ENCODE assay signal across 26 cellular contexts in the genomic region with DNA sequence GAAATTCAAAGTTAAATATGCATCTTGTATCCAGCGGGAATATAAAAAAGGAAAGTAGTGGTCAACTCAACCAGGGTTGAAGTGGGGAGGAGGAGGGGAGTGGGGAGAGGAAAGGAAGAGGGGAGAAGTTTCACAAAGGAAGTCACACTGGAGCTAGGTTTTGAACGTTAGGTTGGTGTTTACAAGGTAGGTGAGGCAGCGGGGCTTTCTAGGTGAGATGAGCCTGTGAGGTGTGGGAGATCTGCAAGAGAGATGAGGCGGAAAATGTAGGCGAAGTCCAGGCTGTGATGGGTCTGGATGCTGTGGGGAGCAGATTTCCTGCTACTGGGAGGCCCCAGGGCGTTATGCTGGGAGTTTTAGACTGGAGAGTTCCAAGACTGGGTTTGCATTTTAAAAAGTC. TPM values are rescaled to one million over a fixed set of nuclear protein-coding genes. Genes with fewer than 3 reads are reported as not detected.
DNase-seq lines count a peak whose midpoint lies in the region; ATAC-seq, FAIRE-seq and TF ChIP-seq lines count a peak whose summit lies in the region.
"Had no signal": no experiment of that assay in that cellular context is flagged by ENCODE, and none has a peak within 500 bp of the region (broad histone marks: within the 10 kb centered on the region; RNA-seq: fewer than 3 reads in every experiment).

No MANE protein-coding gene starts in this region.

- no peak overlapping the region for H3K9ac ChIP-seq in smooth muscle cell (ENCODE audit: low read depth)
- H3K9ac ChIP-seq: GM23248 had no signal

- H3K4me3 Mint-ChIP-seq in activated CD8-positive, alpha-beta memory T cell treated with anti-CD3 and anti-CD28 coated beads, Interleukin-2, amount 10 ng/mL, durations not matched to agents 7 days and 5 days = no peak overlapping the region
- H3K4me3 Mint-ChIP-seq in GM23338 (no peak overlapping the region), natural killer cell (peak overlapping the region; percentile 47)
- no peak overlapping the region for H3K4me3 Mint-ChIP-seq in activated T-helper 17 cell treated with anti-CD3 and anti-CD28 coated beads, Interleukin-2, amount 50 U/mL, for 72 hours

- peaks cover 7% of the 10 kb centered on the region for H3K27me3 Mint-ChIP-seq in activated CD8-positive, alpha-beta memory T cell treated with anti-CD3 and anti-CD28 coated beads, Interleukin-2, amount 10 ng/mL, durations not matched to agents 7 days and 5 days
- H3K27me3 Mint-ChIP-seq in GM23338 (ENCODE audit: insufficient read depth, low read depth, poor library complexity) (peaks cover 1% of the 10 kb centered on the region), natural killer cell (ENCODE audit: low read depth in 2 of 2) (peaks cover 0 to 9% of the 10 kb centered on the region in 2 donors)
- H3K27me3 Mint-ChIP-seq in activated T-helper 17 cell treated with anti-CD3 and anti-CD28 coated beads, Interleukin-2, amount 50 U/mL, for 72 hours = no peaks in the 10 kb centered on the region

- H3K4me3 ChIP-seq in GM23338 (no peak overlapping the region), smooth muscle cell (no peak overlapping the region)
- no peak overlapping the region for H3K4me3 ChIP-seq in effector memory CD4-positive, alpha-beta T cell (ENCODE audit: insufficient read depth, low read depth, low read length, poor library complexity, severe bottlenecking)
- H3K4me3 ChIP-seq: body of pancreas, colonic mucosa, GM23248 had no signal

- FAIRE-seq in GM12891 (lab: Jason Lieb, UNC) = no peak
- FAIRE-seq: G401.6, urothelium cell line had no signal

- H3K27me3 ChIP-seq in GM23338 (ENCODE audit: insufficient read depth) (no peaks in the 10 kb centered on the region), smooth muscle cell (ENCODE audit: low read depth) (no peaks in the 10 kb centered on the region)
- H3K27me3 ChIP-seq in effector memory CD4-positive, alpha-beta T cell (replicated peaks; ENCODE audit: control insufficient read depth, insufficient read depth, low read length, poor library complexity, severe bottlenecking) = no peaks in the 10 kb centered on the region
- H3K27me3 ChIP-seq: body of pancreas, colonic mucosa, neutrophil had no signal

- intact Hi-C loops in natural killer cell (cut with micrococcal nuclease) = no loop called here

- H3K36me3 ChIP-seq in GM23338 (ENCODE audit: insufficient read depth) (no peaks in the 10 kb centered on the region), smooth muscle cell (ENCODE audit: low read depth) (no peaks in the 10 kb centered on the region)
- no peaks in the 10 kb centered on the region for H3K36me3 ChIP-seq in effector memory CD4-positive, alpha-beta T cell (ENCODE audit: control insufficient read depth, insufficient read depth, low read length)
- H3K36me3 ChIP-seq: colonic mucosa, neutrophil had no signal

- CTCF ChIA-PET in activated CD8-positive, alpha-beta memory T cell treated with anti-CD3 and anti-CD28 coated beads, Interleukin-2, amount 10 ng/mL, durations not matched to agents 7 days and 5 days (lab: Charles Lee) = interaction anchor here (1.1 to 10.6 kb wide), 6 partner anchors 12 to 95 kb away, joined by 3 to 59 read pairs (median 6); partner anchors contain the start of gene IL10

- no peak for TF ChIP-seq POLR2A in GM12891 (IDR thresholded peaks at IDR 0.05; ENCODE audit: low read depth, low read length)

- H3K9me3 Mint-ChIP-seq in activated CD8-positive, alpha-beta memory T cell treated with anti-CD3 and anti-CD28 coated beads, Interleukin-2, amount 10 ng/mL, durations not matched to agents 7 days and 5 days (ENCODE audit: low read depth) = no peaks in the 10 kb centered on the region
- no peaks in the 10 kb centered on the region for H3K9me3 Mint-ChIP-seq in GM23338
- H3K9me3 Mint-ChIP-seq in activated T-helper 17 cell treated with anti-CD3 and anti-CD28 coated beads, Interleukin-2, amount 50 U/mL, for 72 hours = no peaks in the 10 kb centered on the region
- no peaks in the 10 kb centered on the region for H3K9me3 Mint-ChIP-seq in natural killer cell

- no peak for DNase-seq in activated CD8-positive, alpha-beta memory T cell treated with anti-CD3 and anti-CD28 coated beads, Interleukin-2, amount 10 ng/mL, durations not matched to agents 7 days and 5 days
- no peak for DNase-seq in activated CD8-positive, alpha-beta memory T cell treated with anti-CD3 and anti-CD28 coated beads, Interleukin-2, amount 50 U/mL, for 48 hours
- DNase-seq in GM23338 (ENCODE audit: low spot score) = no peak
- no peak for DNase-seq in natural killer cell
- no peak for DNase-seq in GM12891 (ENCODE audit: insufficient read length, low spot score)
- no peak for DNase-seq in effector memory CD4-positive, alpha-beta T cell
- no peak for DNase-seq in smooth muscle cell (lab: John Stamatoyannopoulos, UW; ENCODE audit: unreplicated experiment)
- DNase-seq: ACHN; activated CD4-positive, alpha-beta T cell treated with anti-CD3 and anti-CD28 coated beads for 48 hours; activated effector memory CD4-positive, alpha-beta T cell treated with anti-CD3 and anti-CD28 coated beads, Interleukin-2, amount 50 U/mL, for 16 hours; body of pancreas; Caco-2; foreskin keratinocyte; GM23248; left cardiac atrium; midbrain; NCI-H2081; NCI-H524; stimulated activated CD4-positive, alpha-beta T cell treated with anti-CD3 and anti-CD28 coated beads, Interleukin-15, amount 100 ng/mL, for 24 hours; T-helper 9 cell had no signal

- TF ChIP-seq CTCF in GM23338 (conservative IDR thresholded peaks at IDR 0.05; ENCODE audit: low read depth in 2 of 2) (no peak), natural killer cell (IDR thresholded peaks at IDR 0.05) (no peak), smooth muscle cell (IDR thresholded peaks at IDR 0.05; ENCODE audit: borderline replicate concordance, insufficient read depth, poor library complexity, severe bottlenecking) (no peak)

- no peaks in the 10 kb centered on the region for H3K79me2 ChIP-seq in GM23338 (replicated peaks; ENCODE audit: insufficient read depth)
- no peaks in the 10 kb centered on the region for H3K79me2 ChIP-seq in smooth muscle cell (ENCODE audit: low read depth)

- H3K27ac Mint-ChIP-seq in activated CD8-positive, alpha-beta memory T cell treated with anti-CD3 and anti-CD28 coated beads, Interleukin-2, amount 10 ng/mL, durations not matched to agents 7 days and 5 days = peak overlapping the region; percentile 77
- H3K27ac Mint-ChIP-seq in GM23338 = no peak overlapping the region
- H3K27ac Mint-ChIP-seq in activated T-helper 17 cell treated with anti-CD3 and anti-CD28 coated beads, Interleukin-2, amount 50 U/mL, for 72 hours = peak overlapping the region; percentile 13
- peak overlapping the region in 1 of 2 donors; percentile 51 for H3K27ac Mint-ChIP-seq in natural killer cell

- H3K9me2 ChIP-seq in GM23338 (ENCODE audit: insufficient read depth) = no peaks in the 10 kb centered on the region

- no peaks in the 10 kb centered on the region; the same call in none of the 2 replicates for H3K4me1 ChIP-seq in GM23338 (ENCODE audit: insufficient read depth)
- peaks cover 11% of the 10 kb centered on the region for H3K4me1 ChIP-seq in effector memory CD4-positive, alpha-beta T cell (ENCODE audit: control insufficient read depth, insufficient read depth, low read length, poor library complexity, severe bottlenecking)
- H3K4me1 ChIP-seq in smooth muscle cell (ENCODE audit: low read depth) = no peaks in the 10 kb centered on the region
- H3K4me1 ChIP-seq: body of pancreas, Caco-2 had no signal

- no peaks in the 10 kb centered on the region for H3F3A ChIP-seq in GM23338 (replicated peaks; ENCODE audit: low read depth)
- no peaks in the 10 kb centered on the region for H3F3A ChIP-seq in smooth muscle cell (ENCODE audit: low read depth)

- no peaks in the 10 kb centered on the region for H4K20me1 ChIP-seq in GM23338 (replicated peaks; ENCODE audit: insufficient read depth)
- no peaks in the 10 kb centered on the region for H4K20me1 ChIP-seq in smooth muscle cell (ENCODE audit: low read depth)

- no peak overlapping the region for H3K4me2 ChIP-seq in GM23338
- H3K4me2 ChIP-seq in smooth muscle cell = no peak overlapping the region

- H3K4me1 Mint-ChIP-seq in activated CD8-positive, alpha-beta memory T cell treated with anti-CD3 and anti-CD28 coated beads, Interleukin-2, amount 10 ng/mL, durations not matched to agents 7 days and 5 days = peaks cover 58% of the 10 kb centered on the region
- H3K4me1 Mint-ChIP-seq in GM23338 (peaks cover 5% of the 10 kb centered on the region; the same call in 1 of the 3 replicates), natural killer cell (peaks cover 30 to 37% of the 10 kb centered on the region in 2 donors)
- peaks cover 10% of the 10 kb centered on the region for H3K4me1 Mint-ChIP-seq in activated T-helper 17 cell treated with anti-CD3 and anti-CD28 coated beads, Interleukin-2, amount 50 U/mL, for 72 hours

- whole genome bisulfite sequencing in smooth muscle cell (ENCODE audit: low lambda C conversion rate) = 77% methylated on average over 6 of the region's 6 CpGs

- peak; percentile 58 for ATAC-seq in activated CD8-positive, alpha-beta memory T cell treated with anti-CD3 and anti-CD28 coated beads, Interleukin-2, amount 10 ng/mL, durations not matched to agents 7 days and 5 days
- ATAC-seq in GM23338 = no peak
- ATAC-seq in activated T-helper 17 cell treated with anti-CD3 and anti-CD28 coated beads, Interleukin-2, amount 50 U/mL, for 72 hours (replicated peaks) = peak; percentile 19
- peak; percentile 51 to 57 (median 55) for ATAC-seq in natural killer cell
- ATAC-seq: body of pancreas, foreskin keratinocyte, left cardiac atrium had no signal

- H3K36me3 Mint-ChIP-seq in activated CD8-positive, alpha-beta memory T cell treated with anti-CD3 and anti-CD28 coated beads, Interleukin-2, amount 10 ng/mL, durations not matched to agents 7 days and 5 days = no peaks in the 10 kb centered on the region
- H3K36me3 Mint-ChIP-seq in GM23338 (ENCODE audit: low read depth) (no peaks in the 10 kb centered on the region), natural killer cell (no peaks in the 10 kb centered on the region)
- H3K36me3 Mint-ChIP-seq in activated T-helper 17 cell treated with anti-CD3 and anti-CD28 coated beads, Interleukin-2, amount 50 U/mL, for 72 hours (ENCODE audit: low read depth) = no peaks in the 10 kb centered on the region

- H3K9me3 ChIP-seq in effector memory CD4-positive, alpha-beta T cell (ENCODE audit: control insufficient read depth, low read length) = no peaks in the 10 kb centered on the region
- H3K9me3 ChIP-seq in smooth muscle cell (replicated peaks; ENCODE audit: low read depth) = no peaks in the 10 kb centered on the region
- H3K9me3 ChIP-seq: body of pancreas, Caco-2, colonic mucosa, neutrophil had no signal

- H3K27ac ChIP-seq in GM23338 (ENCODE audit: low read depth) = no peak overlapping the region
- H3K27ac ChIP-seq in effector memory CD4-positive, alpha-beta T cell (ENCODE audit: insufficient read depth, low read length, poor library complexity, severe bottlenecking) = no peak overlapping the region
- no peak overlapping the region for H3K27ac ChIP-seq in smooth muscle cell (ENCODE audit: low read depth)
- H3K27ac ChIP-seq: body of pancreas, colonic mucosa, foreskin keratinocyte, GM23248, neutrophil had no signal

- peak overlapping the region; percentile 11; the same call in 1 of the 2 replicates for H2AFZ ChIP-seq in GM23338
- H2AFZ ChIP-seq in smooth muscle cell (ENCODE audit: low read depth) = no peak overlapping the region
- H2AFZ ChIP-seq: GM23248 had no signal

RNA-seq across cellular contexts. Expression of gene IL20, which starts 36.1 kb away (rescaled TPM):
- not detected for total RNA-seq in activated CD8-positive, alpha-beta memory T cell treated with anti-CD3 and anti-CD28 coated beads, Interleukin-2, amount 10 ng/mL, durations not matched to agents 7 days and 5 days
- total RNA-seq in GM23338 (2014; rRNA removed; shearing (Covaris generic)) = not detected in 2 replicates
- polyA plus RNA-seq in GM23338 (2016; fragmentation: Nextera tagmentation; extraction: Ambion mirVana) (not detected in 2 replicates), smooth muscle cell (1.6 TPM in 1 of 2 replicates, not detected in the other)
- total RNA-seq in activated T-helper 17 cell treated with anti-CD3 and anti-CD28 coated beads, Interleukin-2, amount 50 U/mL, for 72 hours = not detected
- total RNA-seq in natural killer cell (not detected), smooth muscle cell (not detected in 2 replicates)
- polyA plus RNA-seq in GM12891 (2012; ENCODE audit: low read depth, missing spikeins) = not detected
- total RNA-seq: body of pancreas, Caco-2, colonic mucosa, GM23248, left cardiac atrium, renal cortical epithelial cell had no signal
- polyA plus RNA-seq: GM23248 had no signal

RNA-seq across cellular contexts. Expression of gene IL10, which starts 57.0 kb away (rescaled TPM):
- not detected for total RNA-seq in activated CD8-positive, alpha-beta memory T cell treated with anti-CD3 and anti-CD28 coated beads, Interleukin-2, amount 10 ng/mL, durations not matched to agents 7 days and 5 days
- not detected in 2 replicates for total RNA-seq in GM23338 (2014; rRNA removed; shearing (Covaris generic))
- polyA plus RNA-seq in GM23338 (2016; fragmentation: Nextera tagmentation; extraction: Ambion mirVana) (not detected in 2 replicates), smooth muscle cell (1.2 and 2.8 TPM in 2 replicates)
- 1 to 10 TPM; 1.8 to 3.2 TPM for total RNA-seq in activated T-helper 17 cell treated with anti-CD3 and anti-CD28 coated beads, Interleukin-2, amount 50 U/mL, for 72 hours
- total RNA-seq in natural killer cell (1 to 10 TPM in 1 of 3 donors, not detected in 2; 1.0 TPM), smooth muscle cell (0.36 and 2.2 TPM in 2 replicates)
- polyA plus RNA-seq in GM12891 (2012; ENCODE audit: low read depth, missing spikeins) = 3.3 TPM
- total RNA-seq: Caco-2, foreskin keratinocyte, GM23248, renal cortical epithelial cell had no signal
- polyA plus RNA-seq: foreskin keratinocyte, GM23248 had no signal

RNA-seq across cellular contexts. Expression of gene IL19, which starts 58.7 kb away (rescaled TPM):
- not detected for total RNA-seq in activated CD8-positive, alpha-beta memory T cell treated with anti-CD3 and anti-CD28 coated beads, Interleukin-2, amount 10 ng/mL, durations not matched to agents 7 days and 5 days
- total RNA-seq in GM23338 (2014; rRNA removed; shearing (Covaris generic)) = not detected in 2 replicates
- polyA plus RNA-seq in GM23338 (2016; fragmentation: Nextera tagmentation; extraction: Ambion mirVana) = not detected in 2 replicates
- total RNA-seq in activated T-helper 17 cell treated with anti-CD3 and anti-CD28 coated beads, Interleukin-2, amount 50 U/mL, for 72 hours = not detected
- not detected for total RNA-seq in natural killer cell
- 0.18 TPM for polyA plus RNA-seq in GM12891 (2012; ENCODE audit: low read depth, missing spikeins)
- not detected in 2 replicates for total RNA-seq in smooth muscle cell
- 0.35 and 0.52 TPM in 2 replicates for polyA plus RNA-seq in smooth muscle cell
- total RNA-seq: body of pancreas, Caco-2, foreskin keratinocyte, GM23248, left cardiac atrium, renal cortical epithelial cell had no signal
- polyA plus RNA-seq: foreskin keratinocyte, GM23248 had no signal
